ENCODE assay signal across 13 cellular contexts in genomic region chr15:52733078-52733477, GRCh38. TPM values are rescaled to one million over a fixed set of nuclear protein-coding genes. Genes with fewer than 3 reads are reported as not detected.
DNase-seq lines count a peak whose midpoint lies in the region; ATAC-seq and TF ChIP-seq lines count a peak whose summit lies in the region.
"Had no signal": no experiment of that assay in that cellular context is flagged by ENCODE, and none has a peak within 500 bp of the region (broad histone marks: within the 10 kb centered on the region; RNA-seq: fewer than 3 reads in every experiment).

No MANE protein-coding gene starts in this region.

- H3K9ac ChIP-seq in BLaER1 treated with 17β-estradiol and CSF1 and Interleukin-3, amounts not matched to agents 10 nM and 100 nM, result no peak overlapping the region
- H3K9ac ChIP-seq in trophoblast cell (ENCODE audit: low read length), result no peak overlapping the region

- no peak for TF ChIP-seq CTCF in NB4 (IDR thresholded peaks at IDR 0.05; ENCODE audit: low read depth, low read length)

- no peak overlapping the region for H3K23ac ChIP-seq in trophoblast cell (ENCODE audit: low read length)

- no peaks in the 10 kb centered on the region for H3K27me3 ChIP-seq in BLaER1 treated with 17β-estradiol and CSF1 and Interleukin-3, amounts not matched to agents 10 nM and 100 nM
- H3K27me3 ChIP-seq in trophoblast cell (ENCODE audit: insufficient read depth, low read length), result no peaks in the 10 kb centered on the region
- H3K27me3 ChIP-seq: esophagus squamous epithelium had no signal

- no peak overlapping the region for H4K91ac ChIP-seq in trophoblast cell (ENCODE audit: low read depth, low read length)

- no peaks in the 10 kb centered on the region for H3K79me1 ChIP-seq in trophoblast cell (ENCODE audit: low read length)

- H2BK120ac ChIP-seq in trophoblast cell (ENCODE audit: insufficient read depth, low read length, poor library complexity), result no peak overlapping the region

- peaks cover 30 to 49% (median 42%) of the 10 kb centered on the region in 10 experiments for H3K4me1 ChIP-seq in BLaER1 treated with 17β-estradiol and CSF1 and Interleukin-3, amounts not matched to agents 10 nM and 100 nM
- no peaks in the 10 kb centered on the region for H3K4me1 ChIP-seq in trophoblast cell (ENCODE audit: control insufficient read depth in 1 of 2, insufficient read depth in 2 of 2, low read length in 2 of 2)

- H3K36me3 ChIP-seq in BLaER1 treated with 17β-estradiol and CSF1 and Interleukin-3, amounts not matched to agents 10 nM and 100 nM, result no peaks in the 10 kb centered on the region
- H3K36me3 ChIP-seq in trophoblast cell (ENCODE audit: control insufficient read depth in 1 of 2, insufficient read depth in 2 of 2, low read length in 2 of 2), result no peaks in the 10 kb centered on the region
- H3K36me3 ChIP-seq: esophagus squamous epithelium had no signal

- DNase-seq in NB4 (ENCODE audit: low read depth) (peak; percentile 56), fibroblast of gingiva (ENCODE audit: low read depth) (peak; percentile 89), trophoblast cell (peak; percentile 15 to 60), kidney glomerular epithelial cell (lab: John Stamatoyannopoulos, UW) (no peak)
- DNase-seq in central memory CD4-positive, alpha-beta T cell, result no peak
- no peak for DNase-seq in activated CD4-positive, alpha-beta T cell treated with anti-CD3 and anti-CD28 coated beads, Interleukin-2, amount 50 U/mL, for 4 hours
- DNase-seq: activated CD4-positive, alpha-beta memory T cell treated with anti-CD3 and anti-CD28 coated beads, Interleukin-2, amount 10 ng/mL, durations not matched to agents 7 days and 5 days; CD8-positive, alpha-beta T cell; esophagus squamous epithelium; NK-92 treated with Interleukin-12 subunit alpha and Interleukin-12 subunit beta, amount 100 ng/mL, for 24 hours; stimulated activated CD4-positive, alpha-beta T cell treated with anti-CD3 and anti-CD28 coated beads, Interleukin-12 subunit alpha, Interleukin-12 subunit beta, amount 100 ng/mL, for 4 hours had no signal

- no peak overlapping the region for H2AFZ ChIP-seq in trophoblast cell (ENCODE audit: insufficient read depth, low read length, poor library complexity)

- no peaks in the 10 kb centered on the region for H4K20me1 ChIP-seq in BLaER1 treated with 17β-estradiol and CSF1 and Interleukin-3, amounts not matched to agents 10 nM and 100 nM

- H2BK5ac ChIP-seq in trophoblast cell (ENCODE audit: low read depth, low read length, poor library complexity), result no peak overlapping the region

- H3K79me2 ChIP-seq in trophoblast cell (ENCODE audit: control insufficient read depth, insufficient read depth, low read length, poor library complexity), result no peaks in the 10 kb centered on the region

- H3K18ac ChIP-seq in trophoblast cell (ENCODE audit: low read length), result no peak overlapping the region

- H3K14ac ChIP-seq in trophoblast cell (ENCODE audit: low read length), result no peak overlapping the region

- no peak for TF ChIP-seq POLR2A in NB4 (IDR thresholded peaks at IDR 0.05; ENCODE audit: extremely low read depth, insufficient read length)

- H3K4me3 ChIP-seq in BLaER1 treated with 17β-estradiol and CSF1 and Interleukin-3, amounts not matched to agents 10 nM and 100 nM, result no peak overlapping the region
- no peak overlapping the region for H3K4me3 ChIP-seq in NB4 (ENCODE audit: low read depth, low read length)
- H3K4me3 ChIP-seq in trophoblast cell (ENCODE audit: low read depth, low read length), result no peak overlapping the region
- H3K4me3 ChIP-seq: esophagus squamous epithelium had no signal

- no peak for ATAC-seq in GM21717 (IDR thresholded peaks at IDR 0.05; ENCODE audit: unreplicated experiment)
- ATAC-seq: CD8-positive, alpha-beta T cell had no signal

- peak overlapping the region; percentile 11 to 50 (median 36); a peak in 18 of 22 replicates for H3K4me2 ChIP-seq in BLaER1 treated with 17β-estradiol and CSF1 and Interleukin-3, amounts not matched to agents 10 nM and 100 nM
- no peak overlapping the region for H3K4me2 ChIP-seq in trophoblast cell (ENCODE audit: low read length)

- H3K9me3 ChIP-seq in BLaER1 treated with 17β-estradiol and CSF1 and Interleukin-3, amounts not matched to agents 10 nM and 100 nM (replicated peaks in 1 of 11), result no peaks in the 10 kb centered on the region
- H3K9me3 ChIP-seq in trophoblast cell (ENCODE audit: insufficient read depth, low read depth, low read length), result no peaks in the 10 kb centered on the region
- H3K9me3 ChIP-seq: esophagus squamous epithelium had no signal

- H3K27ac ChIP-seq in BLaER1 treated with 17β-estradiol and CSF1 and Interleukin-3, amounts not matched to agents 10 nM and 100 nM, result no peak overlapping the region
- no peak overlapping the region for H3K27ac ChIP-seq in trophoblast cell (ENCODE audit: low read depth, low read length)

- H4K8ac ChIP-seq in trophoblast cell (ENCODE audit: low read depth, low read length), result no peak overlapping the region

- H4K12ac ChIP-seq in trophoblast cell (ENCODE audit: low read depth, low read length), result no peak overlapping the region

- H3K4ac ChIP-seq in trophoblast cell (ENCODE audit: low read depth, low read length), result no peak overlapping the region

- no peak overlapping the region for H2AK5ac ChIP-seq in trophoblast cell (ENCODE audit: low read length)

- H2BK12ac ChIP-seq in trophoblast cell (ENCODE audit: low read length), result no peak overlapping the region

RNA-seq across cellular contexts. Expression of gene ATOSA, which starts 53.9 kb away (rescaled TPM):
- polyA plus RNA-seq in trophoblast cell (2013), result 49.0 and 49.5 TPM in 2 replicates

RNA-seq across cellular contexts. Expression of gene ONECUT1, which starts 57.1 kb away (rescaled TPM):
- 0.15 and 0.42 TPM in 2 replicates for polyA plus RNA-seq in trophoblast cell (2013)

Comparison
In these comparisons a context has a peak if more than half of its experiments do, and no peak if none do; other contexts are left out.
1. DNase-seq: peak in NB4 (single experiment), fibroblast of gingiva (single experiment) and trophoblast cell (2 of 2); none in central memory CD4-positive, alpha-beta T cell (single experiment), activated CD4-positive, alpha-beta T cell treated with anti-CD3 and anti-CD28 coated beads, Interleukin-2, amount 50 U/mL, for 4 hours (0 of 2) and kidney glomerular epithelial cell (single experiment).